Comparison of ENCODE assay signal across 21 cellular contexts in genomic region chr9:3903273-3903672, GRCh38.
A peak's percentile ranks its signal among the peaks of the same experiment; 100 is the strongest.
DNase-seq lines count a peak whose midpoint lies in the region; ATAC-seq and TF ChIP-seq lines count a peak whose summit lies in the region.
"Had no signal": no experiment of that assay in that cellular context is flagged by ENCODE, and none has a peak within 500 bp of the region (broad histone marks: within the 10 kb centered on the region; RNA-seq: fewer than 3 reads in every experiment).

No MANE protein-coding gene starts in this region.

- TF ChIP-seq CTCF in nephron progenitor cell (IDR thresholded peaks at IDR 0.05) (no peak), esophagus squamous epithelium (IDR thresholded peaks at IDR 0.05) (no peak)

- H3K27me3 Mint-ChIP-seq in nephron progenitor cell (ENCODE audit: low read depth, poor library complexity), result peaks cover 3% of the 10 kb centered on the region

- no peaks in the 10 kb centered on the region for H3K36me3 ChIP-seq in esophagus squamous epithelium
- H3K36me3 ChIP-seq: cardiac muscle cell, upper lobe of left lung had no signal

- no peak for TF ChIP-seq POLR2A in esophagus squamous epithelium (IDR thresholded peaks at IDR 0.05)

- H3K4me1 ChIP-seq in esophagus squamous epithelium, result peaks cover 0 to 15% (median 3%) of the 10 kb centered on the region in 3 donors
- H3K4me1 ChIP-seq: psoas muscle had no signal

- H3K4me3 Mint-ChIP-seq in nephron progenitor cell, result no peak overlapping the region
- H3K4me3 Mint-ChIP-seq: activated T-helper 1 cell treated with anti-CD3 and anti-CD28 coated beads, Interleukin-12 subunit alpha, Interleukin-12 subunit beta, Interleukin-2, Interleukin-4 antibody, amounts not matched to agents 30 ng/mL and 10 ng/mL and 1 ng/mL, durations not matched to agents 14 hours and 24 hours and 36 hours; WTC11 had no signal

- peaks cover 55% of the 10 kb centered on the region for H3K4me1 Mint-ChIP-seq in nephron progenitor cell

- no peaks in the 10 kb centered on the region for H3K9me3 ChIP-seq in esophagus squamous epithelium
- H3K9me3 ChIP-seq: psoas muscle, SK-N-SH, upper lobe of left lung had no signal

- H3K27ac Mint-ChIP-seq in nephron progenitor cell, result peak overlapping the region; percentile 1
- H3K27ac Mint-ChIP-seq: activated naive CD4-positive, alpha-beta T cell treated with anti-CD3 and anti-CD28 coated beads, Interleukin-2, amount 50 U/mL, for 72 hours; activated T-helper 1 cell treated with anti-CD3 and anti-CD28 coated beads, Interleukin-12 subunit alpha, Interleukin-12 subunit beta, Interleukin-2, Interleukin-4 antibody, amounts not matched to agents 30 ng/mL and 10 ng/mL and 1 ng/mL, durations not matched to agents 14 hours and 24 hours and 36 hours; WTC11 had no signal

- H3K4me3 ChIP-seq in esophagus squamous epithelium, result no peak overlapping the region
- H3K4me3 ChIP-seq: cardiac muscle cell, psoas muscle, upper lobe of left lung had no signal

- no peak overlapping the region for H3K27ac ChIP-seq in esophagus squamous epithelium
- H3K27ac ChIP-seq: cardiac muscle cell, psoas muscle, upper lobe of left lung had no signal

- peak; percentile 28 for DNase-seq in NCI-H1092 treated with DMSO at 0.1 percent for 48 hours (lab: John Stamatoyannopoulos, UW)
- no peak for DNase-seq in NCI-H1092 (lab: John Stamatoyannopoulos, UW)
- peak; percentile 46 for DNase-seq in NCI-H2029 (lab: John Stamatoyannopoulos, UW)
- DNase-seq in cerebellar cortex (ENCODE audit: low spot score), result peak; percentile 84
- no peak for DNase-seq in nephron progenitor cell
- DNase-seq in NCI-H526 treated with DMSO at 0.1 percent for 48 hours (lab: John Stamatoyannopoulos, UW), result no peak
- no peak for DNase-seq in esophagus squamous epithelium (lab: John Stamatoyannopoulos, UW)
- DNase-seq: 8988T, anterior cingulate cortex, dermis blood vessel endothelial cell, DND-41, H7, NCI-H2171 treated with DMSO at 0.1 percent for 48 hours, psoas muscle, SK-N-SH, upper lobe of left lung had no signal

- H3K9me3 Mint-ChIP-seq in nephron progenitor cell, result peaks cover 11% of the 10 kb centered on the region
- H3K9me3 Mint-ChIP-seq: activated naive CD4-positive, alpha-beta T cell treated with anti-CD3 and anti-CD28 coated beads, Interleukin-2, amount 50 U/mL, for 72 hours; activated T-helper 1 cell treated with anti-CD3 and anti-CD28 coated beads, Interleukin-12 subunit alpha, Interleukin-12 subunit beta, Interleukin-2, Interleukin-4 antibody, amounts not matched to agents 30 ng/mL and 10 ng/mL and 1 ng/mL, durations not matched to agents 14 hours and 24 hours and 36 hours had no signal

- 72 to 74% methylated on average over 5 of the region's 5 CpGs for WGBS in esophagus squamous epithelium, 2 donors

- H3K27me3 ChIP-seq in esophagus squamous epithelium, result no peaks in the 10 kb centered on the region
- H3K27me3 ChIP-seq: cardiac muscle cell, upper lobe of left lung had no signal

- H3K36me3 Mint-ChIP-seq in nephron progenitor cell (ENCODE audit: low read depth), result peaks cover 19% of the 10 kb centered on the region
- H3K36me3 Mint-ChIP-seq: activated naive CD4-positive, alpha-beta T cell treated with anti-CD3 and anti-CD28 coated beads, Interleukin-2, amount 50 U/mL, for 72 hours; WTC11 had no signal

- intact Hi-C loops in esophagus squamous epithelium (cut with DNase I), result no loop called here

- no peak for ATAC-seq in GM21526 (IDR thresholded peaks at IDR 0.05; ENCODE audit: low FRiP score, unreplicated experiment)
- ATAC-seq: activated naive CD4-positive, alpha-beta T cell treated with anti-CD3 and anti-CD28 coated beads, Interleukin-2, amount 50 U/mL, for 72 hours; psoas muscle; WTC11 had no signal

Comparison
In these comparisons a context has a peak if more than half of its experiments do, and no peak if none do; other contexts are left out.
1. DNase-seq: peak in NCI-H1092 treated with DMSO at 0.1 percent for 48 hours (single experiment), NCI-H2029 (single experiment) and cerebellar cortex (single experiment); none in NCI-H1092 (single experiment), nephron progenitor cell (single experiment), NCI-H526 treated with DMSO at 0.1 percent for 48 hours (single experiment) and esophagus squamous epithelium (single experiment).